In the genomic region with DNA sequence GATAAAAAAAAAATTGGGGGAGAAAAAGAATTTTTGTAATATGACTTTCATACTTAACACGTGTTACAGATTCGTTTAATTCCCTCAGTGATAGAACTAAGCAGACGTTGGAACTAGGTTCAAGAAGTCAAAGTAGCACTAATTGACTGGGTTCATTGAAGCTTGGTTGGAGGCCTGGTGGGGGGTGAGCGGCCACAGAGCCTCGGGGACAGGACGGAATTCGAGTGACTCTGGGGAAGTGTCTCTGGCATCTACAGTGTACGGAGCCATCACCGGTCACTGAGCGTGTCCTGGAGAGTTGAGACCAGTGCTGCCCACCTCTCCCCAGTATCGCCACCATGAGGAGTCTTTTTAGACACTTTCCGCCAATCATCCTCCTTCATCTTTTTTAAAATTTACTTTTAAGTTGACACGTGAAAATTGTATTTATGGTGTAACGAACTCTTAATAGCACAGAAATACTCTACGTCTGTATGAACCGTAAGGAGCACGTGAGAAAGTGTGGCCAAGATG, we compare ENCODE assay signal across 9 cellular contexts. TPM values are rescaled to one million over a fixed set of nuclear protein-coding genes. Genes with fewer than 3 reads are reported as not detected.
A peak's percentile ranks its signal among the peaks of the same experiment; 100 is the strongest.
DNase-seq lines count a peak whose midpoint lies in the region; FAIRE-seq and TF ChIP-seq lines count a peak whose summit lies in the region.
"Had no signal": no experiment of that assay in that cellular context is flagged by ENCODE, and none has a peak within 500 bp of the region (broad histone marks: within the 10 kb centered on the region; RNA-seq: fewer than 3 reads in every experiment).

No MANE protein-coding gene starts in this region.

- H3K4me3 Mint-ChIP-seq in Caco-2 (ENCODE audit: unreplicated experiment): peak overlapping the region; percentile 98

- TF ChIP-seq CTCF in Caco-2 (IDR thresholded peaks at IDR 0.05; ENCODE audit: insufficient read depth in 1 of 2, low read depth in 1 of 2, low read length in 1 of 2, severe bottlenecking in 1 of 2, unreplicated experiment in 1 of 2): no peak
- peak; percentile 32; the same call in 1 of the 2 replicates for TF ChIP-seq CTCF in OCI-LY7 (conservative IDR thresholded peaks at IDR 0.05; ENCODE audit: low read length)
- TF ChIP-seq CTCF in H1 (IDR thresholded peaks at IDR 0.05; ENCODE audit: control extremely low read depth in 1 of 3, insufficient read depth in 1 of 3, low read depth in 1 of 3, low read length in 3 of 3): no peak
- TF ChIP-seq CTCF in parathyroid adenoma (IDR thresholded peaks at IDR 0.05): no peak

- WGBS in H1 (ENCODE audit: extremely low coverage in 1 of 2, insufficient coverage in 1 of 2, insufficient read length in 1 of 2, insufficient replicate concordance in 2 of 2, low coverage in 1 of 2, low lambda C conversion rate in 2 of 2, missing lambda C conversion rate in 1 of 2), 2 experiments: 87% methylated on average over 17 of the region's 17 CpGs; no CpG with 5 or more reads in 1 of the 2 experiments

- H2BK15ac ChIP-seq in H1 (ENCODE audit: low read length): no peak overlapping the region

- no peak overlapping the region for H2BK5ac ChIP-seq in H1 (ENCODE audit: low read depth, low read length)

- no peak overlapping the region for H2AK5ac ChIP-seq in H1 (ENCODE audit: low read depth, low read length)

- H3K9me3 ChIP-seq in Caco-2 (no peaks in the 10 kb centered on the region), OCI-LY7 (ENCODE audit: low read length) (no peaks in the 10 kb centered on the region), H1 (ENCODE audit: insufficient read depth in 2 of 2, low read depth in 1 of 2, low read length in 1 of 2) (no peaks in the 10 kb centered on the region), parathyroid adenoma (ENCODE audit: control insufficient read depth, low read length) (no peaks in the 10 kb centered on the region)

- H2BK20ac ChIP-seq in H1 (ENCODE audit: low read length): no peak overlapping the region

- H3K14ac ChIP-seq in H1 (ENCODE audit: insufficient read length): no peak overlapping the region

- H3K79me2 ChIP-seq in OCI-LY7 (ENCODE audit: insufficient read depth, low read depth, low read length) (peaks cover 35% of the 10 kb centered on the region), H1 (ENCODE audit: control insufficient read depth in 1 of 2, insufficient read depth in 2 of 2, low read length in 2 of 2) (peaks cover 0 to 70% of the 10 kb centered on the region in 2 experiments; a peak in 3 of 4 replicates), parathyroid adenoma (peaks cover 12% of the 10 kb centered on the region)

- H3K23me2 ChIP-seq in H1 (ENCODE audit: low read depth, low read length): peaks cover 4% of the 10 kb centered on the region; the same call in 1 of the 2 replicates

- peaks cover 34% of the 10 kb centered on the region for H3K36me3 Mint-ChIP-seq in Caco-2 (ENCODE audit: insufficient read depth, unreplicated experiment)

- H4K8ac ChIP-seq in H1 (ENCODE audit: extremely low read depth, insufficient read depth, low read length): no peak overlapping the region

- H3K36me3 ChIP-seq in Caco-2 (ENCODE audit: control insufficient read depth, insufficient read depth, low read length) (0 out of 2 replicates have a peak, but pooled peaks cover 1% of the 10 kb centered on the region), OCI-LY7 (ENCODE audit: insufficient read depth, low read length) (peaks cover 21% of the 10 kb centered on the region; the same call in 1 of the 2 replicates), H1 (ENCODE audit: control insufficient read depth in 2 of 4, insufficient read depth in 4 of 4, low read length in 3 of 4) (peaks cover 0 to 4% (median 0%) of the 10 kb centered on the region in 4 experiments; a peak in 2 of 8 replicates), parathyroid adenoma (ENCODE audit: control insufficient read depth, insufficient read depth, low read length) (no peaks in the 10 kb centered on the region)

- no peak overlapping the region for H4K91ac ChIP-seq in H1 (replicated peaks; ENCODE audit: insufficient read length, low read length)

- no peaks in the 10 kb centered on the region for H3K9me2 ChIP-seq in OCI-LY7 (ENCODE audit: insufficient read depth, low read length)

- H3K79me1 ChIP-seq in H1 (ENCODE audit: low read depth, low read length): peaks cover 25% of the 10 kb centered on the region

- H3K4me1 Mint-ChIP-seq in Caco-2 (ENCODE audit: low read depth, unreplicated experiment): peaks cover 9% of the 10 kb centered on the region

- no peak overlapping the region for H3K4ac ChIP-seq in H1 (replicated peaks; ENCODE audit: insufficient read length, low read depth, low read length)

- H3K4me3 ChIP-seq in Caco-2 (ENCODE audit: low read depth, low read length) (peak overlapping the region; percentile 93), OCI-LY7 (ENCODE audit: low read depth, low read length, poor library complexity, severe bottlenecking) (peak overlapping the region; percentile 88), H1 (ENCODE audit: extremely low read depth in 1 of 4, insufficient read depth in 2 of 4, low read depth in 3 of 4, low read length in 4 of 4) (peak overlapping the region in 3 of 4 experiments; percentile 60 to 84 (median 70); a peak in 5 of 8 replicates), parathyroid adenoma (ENCODE audit: low read depth, low read length) (peak overlapping the region; percentile 43)

- H3K27me3 Mint-ChIP-seq in Caco-2 (ENCODE audit: insufficient read depth, unreplicated experiment): no peaks in the 10 kb centered on the region

- TF ChIP-seq POLR2A in H1 (IDR thresholded peaks at IDR 0.05; ENCODE audit: control extremely low read depth in 1 of 2, low read depth in 2 of 2, low read length in 2 of 2): no peak

- TF ChIP-seq RAD21 in H1 (IDR thresholded peaks at IDR 0.05 in 1 of 2, conservative IDR thresholded peaks at IDR 0.05 in 1 of 2; ENCODE audit: low read depth in 2 of 2, low read length in 2 of 2): no peak

- BruUV-seq in Caco-2 (replicated peaks; lab: Mats Ljungman, UMichigan) (TSS peak; percentile 66), OCI-LY7 (replicated peaks; lab: Mats Ljungman, UMichigan) (TSS peak; percentile 70)

- no peak overlapping the region for H4K5ac ChIP-seq in H1 (ENCODE audit: insufficient read length, low read depth, low read length)

- H3K27ac ChIP-seq in OCI-LY7 (ENCODE audit: low read depth, low read length, poor library complexity, severe bottlenecking): no peak overlapping the region
- no peak overlapping the region for H3K27ac ChIP-seq in H1 (ENCODE audit: low read depth, low read length)
- H3K27ac ChIP-seq in parathyroid adenoma: no peak overlapping the region

- no peak for FAIRE-seq in H1 (lab: Jason Lieb, UNC)

- H2BK12ac ChIP-seq in H1 (ENCODE audit: low read depth, low read length): no peak overlapping the region

- H3K27ac Mint-ChIP-seq in Caco-2 (ENCODE audit: unreplicated experiment): peak overlapping the region; percentile 36

- no peaks in the 10 kb centered on the region for H3K27me3 ChIP-seq in Caco-2 (replicated peaks; ENCODE audit: control insufficient read depth, insufficient read depth, low read length)
- H3K27me3 ChIP-seq in H1 (replicated peaks in 1 of 4; ENCODE audit: control insufficient read depth in 3 of 4, extremely low read depth in 1 of 4, insufficient read depth in 3 of 4, low read length in 3 of 4): no peaks in the 10 kb centered on the region
- no peaks in the 10 kb centered on the region for H3K27me3 ChIP-seq in parathyroid adenoma (ENCODE audit: control insufficient read depth, insufficient read depth, low read length)

- H3K4me1 ChIP-seq in Caco-2 (peaks cover 5% of the 10 kb centered on the region; the same call in 1 of the 2 replicates), OCI-LY7 (ENCODE audit: insufficient read depth, low read length, poor library complexity, severe bottlenecking) (peaks cover 47% of the 10 kb centered on the region), H1 (replicated peaks in 1 of 4; ENCODE audit: control insufficient read depth in 3 of 4, insufficient read depth in 4 of 4, low read length in 3 of 4) (peaks cover 0 to 12% (median 5%) of the 10 kb centered on the region in 4 experiments; a peak in 6 of 7 replicates), parathyroid adenoma (no peaks in the 10 kb centered on the region)

- intact Hi-C loops in Caco-2 (cut with micrococcal nuclease; ENCODE audit: unreplicated experiment): no loop called here
- intact Hi-C loops in OCI-LY7 (cut with micrococcal nuclease; ENCODE audit: unreplicated experiment): no loop called here

- no peak overlapping the region for H3K56ac ChIP-seq in H1 (replicated peaks; ENCODE audit: insufficient read length, low read depth, low read length)

- H2AFZ ChIP-seq in OCI-LY7 (ENCODE audit: low read length): no peak overlapping the region
- no peak overlapping the region for H2AFZ ChIP-seq in H1 (ENCODE audit: low read length)
- H2AFZ ChIP-seq in parathyroid adenoma: no peak overlapping the region

- POLR2A ChIA-PET in Caco-2 (lab: Charles Lee): no interaction called here
- POLR2A ChIA-PET in OCI-LY7 (lab: Charles Lee): no interaction called here
- POLR2A ChIA-PET in H1 (lab: Charles Lee; ENCODE audit: partially characterized antibody): interaction anchor here (1.5 to 1.7 kb wide), 3 partner anchors 8 to 11 kb away, joined by 4 to 11 read pairs (median 5); no protein-coding TSS in a partner anchor

- CTCF ChIA-PET in Caco-2 (lab: Charles Lee): no interaction called here
- CTCF ChIA-PET in OCI-LY7 (lab: Charles Lee; ENCODE audit: unreplicated experiment): no interaction called here
- CTCF ChIA-PET in H1 (lab: Charles Lee; ENCODE audit: partially characterized antibody): interaction anchor here (0.6 to 2.5 kb wide), 2 partner anchors 19 to 799 kb away, joined by 3 to 9 read pairs; no protein-coding TSS in a partner anchor

- H3K4me2 ChIP-seq in OCI-LY7 (ENCODE audit: low read length) (peak overlapping the region; percentile 97), H1 (ENCODE audit: insufficient read depth in 1 of 2, low read depth in 2 of 2, low read length in 2 of 2) (peak overlapping the region; percentile 66 to 72), parathyroid adenoma (ENCODE audit: low read length) (peak overlapping the region; percentile 82)

- no peak overlapping the region for H2BK120ac ChIP-seq in H1 (replicated peaks; ENCODE audit: low read depth, low read length)

- H3K9ac ChIP-seq in H1 (replicated peaks in 1 of 4; ENCODE audit: extremely low read depth in 1 of 4, low read depth in 3 of 4, low read length in 3 of 4) (no peak overlapping the region), parathyroid adenoma (no peak overlapping the region)

- DNase-seq in Caco-2 (no peak), OCI-LY7 (ENCODE audit: low spot score) (no peak), H1 (ENCODE audit: low read depth in 1 of 2, low spot score in 2 of 2) (no peak), NCI-H1930 (lab: John Stamatoyannopoulos, UW) (no peak), Kasumi-1 (lab: John Stamatoyannopoulos, UW) (no peak), NCI-H1694 treated with DMSO at 0.1 percent for 48 hours (lab: John Stamatoyannopoulos, UW) (no peak), midbrain (lab: John Stamatoyannopoulos, UW) (no peak)
- DNase-seq: NCI-H1048 had no signal

- H3K23ac ChIP-seq in H1 (ENCODE audit: insufficient read length): no peak overlapping the region

- H3K18ac ChIP-seq in H1 (ENCODE audit: extremely low read depth, low read length): no peak overlapping the region

- H4K20me1 ChIP-seq in OCI-LY7 (ENCODE audit: insufficient read depth, low read length) (peaks cover 5% of the 10 kb centered on the region; the same call in 1 of the 2 replicates), H1 (replicated peaks in 1 of 2; ENCODE audit: control insufficient read depth in 1 of 2, insufficient read depth in 2 of 2, low read length in 2 of 2) (peaks cover 12 to 37% of the 10 kb centered on the region in 2 experiments)

- no peak for TF ChIP-seq EP300 in H1 (IDR thresholded peaks at IDR 0.05; ENCODE audit: borderline replicate concordance in 1 of 2, low read depth in 2 of 2, low read length in 2 of 2)

- no peaks in the 10 kb centered on the region for H3K9me3 Mint-ChIP-seq in Caco-2 (ENCODE audit: unreplicated experiment)

RNA-seq across cellular contexts. Expression of gene ZFYVE21, which starts 1.3 kb away (rescaled TPM):
- total RNA-seq in Caco-2 (2022) (61.6 and 66.2 TPM in 2 replicates), OCI-LY7 (2022) (18.0 and 23.2 TPM in 2 replicates)
- total RNA-seq in OCI-LY7 (2014; rRNA removed; shearing (Covaris generic)): 16.6 and 22.5 TPM in 2 replicates
- total RNA-seq in H1 (2021; fragmentation: NEBNext Ultra II Directional; extraction: Animal tissue kit (Norgen Biotek cat#: 25700)): 44.3 and 53.4 TPM in 2 replicates
- polyA plus RNA-seq in H1 (2011; rRNA removed): 127 and 143 TPM in 2 replicates
- polyA plus RNA-seq in H1 (2011; cell fraction: cytosol; rRNA removed): 90.7 TPM
- polyA plus RNA-seq in H1 (2011; cell fraction: nucleus; rRNA removed): 120 TPM
- polyA plus RNA-seq in H1 (2012, experiment 1 of 2): 47.7 to 65.8 TPM (median 61.0 TPM) in 4 replicates
- 24.4 TPM for polyA plus RNA-seq in H1 (2012, experiment 2 of 2)
- 43.0 TPM for polyA plus RNA-seq in H1 (2013, experiment 1 of 2)
- polyA plus RNA-seq in H1 (2013, experiment 2 of 2): 40.6 TPM
- polyA minus RNA-seq in H1 (2011; rRNA and poly(A)+ RNA removed): 31.5 and 34.8 TPM in 2 replicates
- 34.2 TPM for polyA minus RNA-seq in H1 (2011; cell fraction: cytosol; rRNA and poly(A)+ RNA removed)
- polyA minus RNA-seq in H1 (2011; cell fraction: nucleus; rRNA and poly(A)+ RNA removed): 39.4 TPM

RNA-seq across cellular contexts. Expression of gene XRCC3, which starts 1.7 kb away (rescaled TPM):
- total RNA-seq in Caco-2 (2022) (39.5 and 44.0 TPM in 2 replicates), OCI-LY7 (2022) (83.3 and 86.0 TPM in 2 replicates)
- total RNA-seq in OCI-LY7 (2014; rRNA removed; shearing (Covaris generic)): 83.6 and 130 TPM in 2 replicates
- total RNA-seq in H1 (2021; fragmentation: NEBNext Ultra II Directional; extraction: Animal tissue kit (Norgen Biotek cat#: 25700)): 41.7 and 41.8 TPM in 2 replicates
- 36.9 and 51.2 TPM in 2 replicates for polyA plus RNA-seq in H1 (2011; rRNA removed)
- 44.6 TPM for polyA plus RNA-seq in H1 (2011; cell fraction: cytosol; rRNA removed)
- 72.6 TPM for polyA plus RNA-seq in H1 (2011; cell fraction: nucleus; rRNA removed)
- polyA plus RNA-seq in H1 (2012, experiment 1 of 2): 29.9 to 39.9 TPM (median 33.4 TPM) in 4 replicates
- polyA plus RNA-seq in H1 (2012, experiment 2 of 2): 49.6 TPM
- 34.4 TPM for polyA plus RNA-seq in H1 (2013, experiment 1 of 2)
- polyA plus RNA-seq in H1 (2013, experiment 2 of 2): 29.7 TPM
- polyA minus RNA-seq in H1 (2011; rRNA and poly(A)+ RNA removed): 23.0 and 28.4 TPM in 2 replicates
- 27.0 TPM for polyA minus RNA-seq in H1 (2011; cell fraction: cytosol; rRNA and poly(A)+ RNA removed)
- polyA minus RNA-seq in H1 (2011; cell fraction: nucleus; rRNA and poly(A)+ RNA removed): 33.4 TPM

Comparison
In these comparisons a context has a peak if more than half of its experiments do, and no peak if none do; other contexts are left out.
1. H3K4me3 ChIP-seq: peak in every context shown above with its lines; median percentile 93 in Caco-2; 88 in OCI-LY7; 70 in H1; 43 in parathyroid adenoma.